Comparison of ENCODE assay signal across 9 cellular contexts in genomic region chr1:115670476-115671175, GRCh38. TPM values are rescaled to one million over a fixed set of nuclear protein-coding genes. Genes with fewer than 3 reads are reported as not detected.
DNase-seq lines count a peak whose midpoint lies in the region; ATAC-seq, FAIRE-seq and TF ChIP-seq lines count a peak whose summit lies in the region.
"Had no signal": no experiment of that assay in that cellular context is flagged by ENCODE, and none has a peak within 500 bp of the region (broad histone marks: within the 10 kb centered on the region; RNA-seq: fewer than 3 reads in every experiment).

No MANE protein-coding gene starts in this region.

- peaks cover 10% of the 10 kb centered on the region; the same call in 2 of the 3 replicates for H3K79me2 ChIP-seq in K562 (ENCODE audit: control insufficient read depth, insufficient read depth, low read length)

- BruUV-seq in K562 (replicated peaks; lab: Mats Ljungman, UMichigan): no TSS peak

- no peak for FAIRE-seq in K562 (lab: Jason Lieb, UNC)

- no peaks in the 10 kb centered on the region for H3K27me3 ChIP-seq in K562 (ENCODE audit: control insufficient read depth in 2 of 2, insufficient read depth in 2 of 2, low read length in 2 of 2)
- H3K27me3 ChIP-seq in H7 (ENCODE audit: control insufficient read depth, insufficient read depth, low read length): no peaks in the 10 kb centered on the region

- DNase-seq in DMS79 treated with DMSO at 0.1 percent for 48 hours (lab: John Stamatoyannopoulos, UW) (peak; percentile 91), NCI-H2081 (lab: John Stamatoyannopoulos, UW) (peak; percentile 65 to 91), K562 (ENCODE audit: extremely low read depth in 1 of 4, low spot score in 3 of 4) (no peak), myocyte (ENCODE audit: low read depth) (peak; percentile 93), H7 (no peak), RPMI8226 (no peak), NOMO-1 treated with dmso at 0.1 percent for 144 hours (lab: John Stamatoyannopoulos, UW; ENCODE audit: unreplicated experiment) (no peak)

- H3K9ac ChIP-seq in K562 (ENCODE audit: insufficient read depth in 1 of 2, low read depth in 2 of 2, low read length in 2 of 2): peak overlapping the region in 1 of 2 experiments; percentile 56; a peak in 2 of 4 replicates

- no peaks in the 10 kb centered on the region for H4K20me1 ChIP-seq in K562 (replicated peaks; ENCODE audit: control insufficient read depth, insufficient read depth, low read length)

- 84% methylated on average over 14 of the region's 14 CpGs for WGBS in K562 (ENCODE audit: insufficient coverage, low coverage, missing lambda C conversion rate)

- no peak overlapping the region for H2AFZ ChIP-seq in K562 (ENCODE audit: low read depth, low read length)

- CTCF ChIA-PET in K562 (lab: Yijun Ruan, JAX; ENCODE audit: low intra/inter-chr PET ratio): no interaction called here

- no peak for TF ChIP-seq CTCF in K562 (IDR thresholded peaks at IDR 0.05 in 2 of 3, conservative IDR thresholded peaks at IDR 0.05 in 1 of 3; ENCODE audit: insufficient read depth in 2 of 3, low read depth in 1 of 3, low read length in 3 of 3)

- POLR2A ChIA-PET in K562 (lab: Yijun Ruan, JAX): interaction anchor here (1.0 to 2.7 kb wide), 5 partner anchors 10 to 62 kb away, joined by 3 to 12 read pairs (median 5); no protein-coding TSS in a partner anchor

- H3K36me3 ChIP-seq in K562 (ENCODE audit: control insufficient read depth, insufficient read depth, low read length) (peaks cover 48% of the 10 kb centered on the region), H7 (replicated peaks; ENCODE audit: control insufficient read depth, insufficient read depth, low read length) (no peaks in the 10 kb centered on the region; the same call in none of the 2 replicates)

- H3K27ac ChIP-seq in K562 (ENCODE audit: extremely low read depth, low read depth, low read length): 0 out of 3 replicates have a peak overlapping the region, but pooled peaks have one; percentile 8
- H3K27ac ChIP-seq: C4-2B had no signal

- H3K4me1 ChIP-seq in K562 (replicated peaks in 1 of 2; ENCODE audit: control insufficient read depth in 2 of 2, insufficient read depth in 2 of 2, low read length in 2 of 2): peaks cover 11 to 42% of the 10 kb centered on the region in 2 experiments

- ATAC-seq in K562 (no peak), GM19023 (IDR thresholded peaks at IDR 0.05; ENCODE audit: unreplicated experiment) (no peak)

- no peaks in the 10 kb centered on the region for H3K9me1 ChIP-seq in K562 (ENCODE audit: control insufficient read depth, insufficient read depth, low read length)

- in situ Hi-C loops in K562 (cut with MboI): no loop called here

- H3K4me3 ChIP-seq in K562 (no peak overlapping the region), H7 (ENCODE audit: insufficient read depth, low read depth, low read length) (no peak overlapping the region)

- H3K9me3 ChIP-seq in K562 (replicated peaks; ENCODE audit: control insufficient read depth, insufficient read depth, low read depth, low read length): no peaks in the 10 kb centered on the region

- no peak for TF ChIP-seq EP300 in K562 (IDR thresholded peaks at IDR 0.05; ENCODE audit: low read length)

- TF ChIP-seq RAD21 in K562 (CRISPR knock-in tag; conservative IDR thresholded peaks at IDR 0.05 in 1 of 2, IDR thresholded peaks at IDR 0.05 in 1 of 2): no peak

- intact Hi-C loops in K562 (cut with micrococcal nuclease): no loop called here

- no peak for TF ChIP-seq POLR2A in K562 (conservative IDR thresholded peaks at IDR 0.05)

- no peak overlapping the region for H3K4me2 ChIP-seq in K562 (ENCODE audit: insufficient read depth, low read length)

TF ChIP-seq in K562, 482 proteins besides CTCF, POLR2A, EP300 and RAD21 (continues in another document):
- TF ChIP-seq TGIF2 (CRISPR knock-in tag; IDR thresholded peaks at IDR 0.05): no peak
- TF ChIP-seq SNAPC5 (CRISPR knock-in tag; IDR thresholded peaks at IDR 0.05): no peak
- TF ChIP-seq NR2F6 (CRISPR knock-in tag; IDR thresholded peaks at IDR 0.05): no peak
- no peak for TF ChIP-seq CBFA2T2 (conservative IDR thresholded peaks at IDR 0.05)
- TF ChIP-seq, protein P1, sequence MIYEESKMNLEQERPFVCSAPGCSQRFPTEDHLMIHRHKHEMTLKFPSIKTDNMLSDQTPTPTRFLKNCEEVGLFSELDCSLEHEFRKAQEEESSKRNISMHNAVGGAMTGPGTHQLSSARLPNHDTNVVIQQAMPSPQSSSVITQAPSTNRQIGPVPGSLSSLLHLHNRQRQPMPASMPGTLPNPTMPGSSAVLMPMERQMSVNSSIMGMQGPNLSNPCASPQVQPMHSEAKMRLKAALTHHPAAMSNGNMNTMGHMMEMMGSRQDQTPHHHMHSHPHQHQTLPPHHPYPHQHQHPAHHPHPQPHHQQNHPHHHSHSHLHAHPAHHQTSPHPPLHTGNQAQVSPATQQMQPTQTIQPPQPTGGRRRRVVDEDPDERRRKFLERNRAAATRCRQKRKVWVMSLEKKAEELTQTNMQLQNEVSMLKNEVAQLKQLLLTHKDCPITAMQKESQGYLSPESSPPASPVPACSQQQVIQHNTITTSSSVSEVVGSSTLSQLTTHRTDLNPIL (CRISPR knock-in tag; IDR thresholded peaks at IDR 0.05): no peak
- TF ChIP-seq SNIP1 (IDR thresholded peaks at IDR 0.05; ENCODE audit: low read depth): no peak
- TF ChIP-seq SIX5 (IDR thresholded peaks at IDR 0.05; ENCODE audit: borderline replicate concordance in 1 of 2, insufficient read depth in 1 of 2, low read depth in 1 of 2, low read length in 2 of 2): no peak
- no peak for TF ChIP-seq CREBBP (IDR thresholded peaks at IDR 0.05; ENCODE audit: low read depth, low read length)
- TF ChIP-seq CHD2 (IDR thresholded peaks at IDR 0.05; ENCODE audit: low read depth, low read length): no peak
- TF ChIP-seq, protein P2, sequence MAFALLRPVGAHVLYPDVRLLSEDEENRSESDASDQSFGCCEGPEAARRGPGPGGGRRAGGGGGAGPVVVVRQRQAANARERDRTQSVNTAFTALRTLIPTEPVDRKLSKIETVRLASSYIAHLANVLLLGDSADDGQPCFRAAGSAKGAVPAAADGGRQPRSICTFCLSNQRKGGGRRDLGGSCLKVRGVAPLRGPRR (CRISPR knock-in tag; IDR thresholded peaks at IDR 0.05): no peak
- TF ChIP-seq SMAD3 (CRISPR knock-in tag; conservative IDR thresholded peaks at IDR 0.05): no peak
- TF ChIP-seq CHCHD3 (CRISPR knock-in tag; IDR thresholded peaks at IDR 0.05): no peak
- TF ChIP-seq, protein P3, sequence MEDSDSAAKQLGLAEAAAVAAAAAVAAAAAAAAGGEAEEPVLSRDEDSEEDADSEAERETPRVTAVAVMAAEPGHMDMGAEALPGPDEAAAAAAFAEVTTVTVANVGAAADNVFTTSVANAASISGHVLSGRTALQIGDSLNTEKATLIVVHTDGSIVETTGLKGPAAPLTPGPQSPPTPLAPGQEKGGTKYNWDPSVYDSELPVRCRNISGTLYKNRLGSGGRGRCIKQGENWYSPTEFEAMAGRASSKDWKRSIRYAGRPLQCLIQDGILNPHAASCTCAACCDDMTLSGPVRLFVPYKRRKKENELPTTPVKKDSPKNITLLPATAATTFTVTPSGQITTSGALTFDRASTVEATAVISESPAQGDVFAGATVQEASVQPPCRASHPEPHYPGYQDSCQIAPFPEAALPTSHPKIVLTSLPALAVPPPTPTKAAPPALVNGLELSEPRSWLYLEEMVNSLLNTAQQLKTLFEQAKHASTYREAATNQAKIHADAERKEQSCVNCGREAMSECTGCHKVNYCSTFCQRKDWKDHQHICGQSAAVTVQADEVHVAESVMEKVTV (CRISPR knock-in tag; IDR thresholded peaks at IDR 0.05): no peak
- TF ChIP-seq MTA1 (IDR thresholded peaks at IDR 0.05; ENCODE audit: borderline replicate concordance): no peak

RNA-seq across cellular contexts. Expression of gene VANGL1, which starts 28.9 kb away (rescaled TPM):
- 20.7 and 22.7 TPM in 2 replicates for total RNA-seq in K562 (2011; cell fraction: chromatin; rRNA removed; ENCODE audit: low replicate concordance)
- 13.6 and 15.0 TPM in 2 replicates for total RNA-seq in K562 (2011; cell fraction: nucleolus; rRNA removed)
- 17.8 and 20.5 TPM in 2 replicates for total RNA-seq in K562 (2011; cell fraction: nucleoplasm; rRNA removed)
- total RNA-seq in K562 (2014; rRNA removed) (5.9 and 9.2 TPM in 2 replicates), K562 (2014; rRNA removed; fragmentation: Illumina TruSeq; extraction: Trizol) (9.3 and 10.4 TPM in 2 replicates), K562 (2015; rRNA removed; fragmentation: Illumina TruSeq; extraction: Trizol) (9.4 and 10.3 TPM in 2 replicates), K562 (2021) (12.7 and 12.9 TPM in 2 replicates), myocyte (6.9 and 9.1 TPM in 2 replicates)
- polyA plus RNA-seq in K562 (2011; rRNA removed) (8.6 and 9.6 TPM in 2 replicates), K562 (2014; fragmentation: Illumina TruSeq; extraction: Trizol) (11.1 and 12.8 TPM in 2 replicates), K562 (2014; fragmentation: Nextera tagmentation; extraction: Ambion mirVana) (1 to 10 TPM in 1 of 2 experiments, under 1 TPM in 1; 0.90 to 1.2 TPM), K562 (2014; rRNA removed) (6.0 and 10.2 TPM in 2 replicates)
- polyA plus RNA-seq in K562 (2011; cell fraction: cytosol; rRNA removed): 10.2 and 10.6 TPM in 2 replicates
- 8.4 and 10.9 TPM in 2 replicates for polyA plus RNA-seq in K562 (2011; cell fraction: nucleus; rRNA removed)
- 8.2 and 9.1 TPM in 2 replicates for polyA plus RNA-seq in K562 (2012)
- polyA minus RNA-seq in K562 (2011; rRNA and poly(A)+ RNA removed): 10.1 and 10.6 TPM in 2 replicates
- polyA minus RNA-seq in K562 (2011; cell fraction: cytosol; rRNA and poly(A)+ RNA removed): 4.4 and 7.1 TPM in 2 replicates
- polyA minus RNA-seq in K562 (2011; cell fraction: nucleus; rRNA and poly(A)+ RNA removed): 4.0 and 9.1 TPM in 2 replicates
- 7.4 TPM for polyA plus RNA-seq in myocyte (2012)
- 26.8 and 37.1 TPM in 2 replicates for total RNA-seq in H7 (2014; rRNA removed; shearing (Covaris generic))

Comparison
In these comparisons a context has a peak if more than half of its experiments do, and no peak if none do; other contexts are left out.
1. DNase-seq: peak in DMS79 treated with DMSO at 0.1 percent for 48 hours (single experiment), NCI-H2081 (2 of 2) and myocyte (single experiment); none in K562 (0 of 4), H7 (single experiment), RPMI8226 (single experiment) and NOMO-1 treated with dmso at 0.1 percent for 144 hours (single experiment).